12 cellular contexts compared by ENCODE assay signal in genomic region chr2:191385416-191386160, GRCh38.
A peak's percentile ranks its signal among the peaks of the same experiment; 100 is the strongest.
DNase-seq lines count a peak whose midpoint lies in the region; ATAC-seq and TF ChIP-seq lines count a peak whose summit lies in the region.
"Had no signal": no experiment of that assay in that cellular context is flagged by ENCODE, and none has a peak within 500 bp of the region (broad histone marks: within the 10 kb centered on the region; RNA-seq: fewer than 3 reads in every experiment).

No MANE protein-coding gene starts in this region.

- peak overlapping the region in 1 of 2 experiments; percentile 70 for H3K18ac ChIP-seq in mesenchymal stem cell (ENCODE audit: low read depth in 1 of 2, low read length in 2 of 2)

- H2AFZ ChIP-seq in OCI-LY3 (ENCODE audit: low read depth, low read length): no peak overlapping the region
- no peak overlapping the region for H2AFZ ChIP-seq in mesenchymal stem cell (ENCODE audit: low read depth, low read length)

- DNase-seq in mesenchymal stem cell (no peak), C1 segment of cervical spinal cord (lab: John Stamatoyannopoulos, UW) (no peak), HAP-1 (ENCODE audit: low spot score in 2 of 2) (no peak), sciatic nerve (ENCODE audit: low spot score) (no peak), OCI-M1 (lab: John Stamatoyannopoulos, UW) (no peak)
- DNase-seq: activated CD4-positive, alpha-beta T cell treated with anti-CD3 and anti-CD28 coated beads, Interleukin-2, amount 10 ng/mL, durations not matched to agents 24 days and 14 days; NCI-H1048; Peyer's patch; psoas muscle had no signal

- peaks cover 19% of the 10 kb centered on the region for H3K79me1 ChIP-seq in mesenchymal stem cell (replicated peaks; ENCODE audit: low read length, poor library complexity, severe bottlenecking)

- WGBS in mesenchymal stem cell: 94% methylated on average over 5 of the region's 6 CpGs

- H2BK120ac ChIP-seq in mesenchymal stem cell (ENCODE audit: low read depth, low read length): no peak overlapping the region

- H4K91ac ChIP-seq in mesenchymal stem cell (ENCODE audit: low read length): no peak overlapping the region

- peak overlapping the region in 1 of 2 experiments; percentile 63 for H2BK12ac ChIP-seq in mesenchymal stem cell (ENCODE audit: low read length in 2 of 2)

- intact Hi-C loops in sciatic nerve (cut with DNase I): no loop called here

- H3K9ac ChIP-seq in OCI-LY3 (ENCODE audit: low read length) (no peak overlapping the region), mesenchymal stem cell (ENCODE audit: low read length) (peak overlapping the region; percentile 16)

- H3K4ac ChIP-seq in mesenchymal stem cell (ENCODE audit: low read depth in 1 of 2, low read length in 2 of 2): peak overlapping the region in 1 of 2 experiments; percentile 41

- in situ Hi-C loops in HAP-1 (cut with MboI; ENCODE audit: low sequenced_read_pairs): no loop called here

- no peaks in the 10 kb centered on the region for H3K36me3 ChIP-seq in OCI-LY3 (replicated peaks; ENCODE audit: low read depth, low read length)
- peaks cover 20 to 99% of the 10 kb centered on the region in 2 experiments for H3K36me3 ChIP-seq in mesenchymal stem cell (ENCODE audit: control insufficient read depth in 1 of 2, insufficient read depth in 2 of 2, low read depth in 1 of 2, low read length in 2 of 2)
- H3K36me3 ChIP-seq in HAP-1 (replicated peaks): no peaks in the 10 kb centered on the region

- peak overlapping the region; percentile 65 for H3K4me2 ChIP-seq in OCI-LY3 (ENCODE audit: low read length)
- no peak overlapping the region for H3K4me2 ChIP-seq in mesenchymal stem cell (ENCODE audit: low read length, poor library complexity, severe bottlenecking)

- peak overlapping the region in 1 of 2 experiments; percentile 24 for H3K23ac ChIP-seq in mesenchymal stem cell (ENCODE audit: low read length in 2 of 2)

- H4K20me1 ChIP-seq in OCI-LY3 (ENCODE audit: insufficient read depth, low read length): no peaks in the 10 kb centered on the region

- no peak overlapping the region for H2AK5ac ChIP-seq in mesenchymal stem cell (ENCODE audit: low read length, severe bottlenecking)

- H2BK15ac ChIP-seq in mesenchymal stem cell (ENCODE audit: low read depth, poor library complexity, severe bottlenecking): peak overlapping the region; percentile 44

- no peak for TF ChIP-seq CTCF in OCI-LY3 (IDR thresholded peaks at IDR 0.05; ENCODE audit: low read depth, low read length)

- peak; percentile 53 for ATAC-seq in GM18517 (IDR thresholded peaks at IDR 0.05; ENCODE audit: unreplicated experiment)
- ATAC-seq in GM21717 (IDR thresholded peaks at IDR 0.05; ENCODE audit: unreplicated experiment): peak; percentile 96
- no peak for ATAC-seq in sciatic nerve
- ATAC-seq: psoas muscle had no signal

- no peaks in the 10 kb centered on the region for H3K79me2 ChIP-seq in OCI-LY3 (ENCODE audit: low read length)

- no peak overlapping the region for H2BK5ac ChIP-seq in mesenchymal stem cell (ENCODE audit: low read depth, low read length, poor library complexity, severe bottlenecking)

- H3K14ac ChIP-seq in mesenchymal stem cell (ENCODE audit: low read length in 2 of 2): peak overlapping the region in 1 of 2 experiments; percentile 90

- no peak overlapping the region for H4K8ac ChIP-seq in mesenchymal stem cell (ENCODE audit: low read length)

- no peaks in the 10 kb centered on the region for H3K9me3 ChIP-seq in OCI-LY3 (ENCODE audit: insufficient read depth, low read length)
- H3K9me3 ChIP-seq in mesenchymal stem cell (ENCODE audit: control insufficient read depth, low read length): no peaks in the 10 kb centered on the region
- H3K9me3 ChIP-seq in HAP-1: no peaks in the 10 kb centered on the region
- H3K9me3 ChIP-seq: Peyer's patch, psoas muscle had no signal

- H3K27me3 ChIP-seq in OCI-LY3 (ENCODE audit: low read depth, low read length) (no peaks in the 10 kb centered on the region), mesenchymal stem cell (ENCODE audit: control insufficient read depth in 1 of 2, insufficient read depth in 1 of 2, low read length in 2 of 2) (no peaks in the 10 kb centered on the region), HAP-1 (ENCODE audit: low read depth) (no peaks in the 10 kb centered on the region)
- H3K27me3 ChIP-seq: Peyer's patch had no signal

- H3K27ac ChIP-seq in OCI-LY3 (ENCODE audit: low read length) (no peak overlapping the region), mesenchymal stem cell (ENCODE audit: low read length, poor library complexity, severe bottlenecking) (peak overlapping the region; percentile 48)
- H3K27ac ChIP-seq: Peyer's patch, psoas muscle had no signal

- no peak overlapping the region for H3K4me3 ChIP-seq in OCI-LY3 (ENCODE audit: low read length)
- no peak overlapping the region for H3K4me3 ChIP-seq in mesenchymal stem cell (ENCODE audit: insufficient read depth in 1 of 2, low read depth in 1 of 2, low read length in 2 of 2)
- no peak overlapping the region for H3K4me3 ChIP-seq in HAP-1
- H3K4me3 ChIP-seq: Peyer's patch, psoas muscle had no signal

- peaks cover 23% of the 10 kb centered on the region for H3K4me1 ChIP-seq in OCI-LY3 (ENCODE audit: low read length)
- H3K4me1 ChIP-seq in mesenchymal stem cell (ENCODE audit: control insufficient read depth, insufficient read depth, low read depth, low read length): peaks cover 6% of the 10 kb centered on the region
- H3K4me1 ChIP-seq in HAP-1: no peaks in the 10 kb centered on the region
- H3K4me1 ChIP-seq: Peyer's patch had no signal
